In genomic region chr11:61899146-61899841, GRCh38 we compare ENCODE assay signal across 8 cellular contexts. TPM values are rescaled to one million over a fixed set of nuclear protein-coding genes. Genes with fewer than 3 reads are reported as not detected.
DNase-seq lines count a peak whose midpoint lies in the region; FAIRE-seq and TF ChIP-seq lines count a peak whose summit lies in the region.

No MANE protein-coding gene starts in this region.

- no peaks in the 10 kb centered on the region for H3K36me3 ChIP-seq in prostate gland
- H3K36me3 ChIP-seq in uterus = no peaks in the 10 kb centered on the region

- H3K27me3 ChIP-seq in prostate gland (replicated peaks; ENCODE audit: insufficient read depth) = no peaks in the 10 kb centered on the region
- no peaks in the 10 kb centered on the region for H3K27me3 ChIP-seq in uterus

- no peak for FAIRE-seq in H54 (lab: Jason Lieb, UNC)

- H3K9me3 Mint-ChIP-seq in activated naive CD4-positive, alpha-beta T cell treated with anti-CD3 and anti-CD28 coated beads, Interleukin-2, amount 10 ng/mL, durations not matched to agents 7 days and 5 days = no peaks in the 10 kb centered on the region

- H3K9me3 ChIP-seq in prostate gland (no peaks in the 10 kb centered on the region), uterus (no peaks in the 10 kb centered on the region)

- no peak overlapping the region for H3K27ac ChIP-seq in prostate gland
- peak overlapping the region; percentile 65 to 80 for H3K27ac ChIP-seq in uterus

- H3K4me3 Mint-ChIP-seq in activated naive CD4-positive, alpha-beta T cell treated with anti-CD3 and anti-CD28 coated beads, Interleukin-2, amount 10 ng/mL, durations not matched to agents 7 days and 5 days = no peak overlapping the region

- peaks cover 16% of the 10 kb centered on the region for H3K27me3 Mint-ChIP-seq in activated naive CD4-positive, alpha-beta T cell treated with anti-CD3 and anti-CD28 coated beads, Interleukin-2, amount 10 ng/mL, durations not matched to agents 7 days and 5 days

- CTCF ChIA-PET in activated naive CD4-positive, alpha-beta T cell treated with anti-CD3 and anti-CD28 coated beads, Interleukin-2, amount 10 ng/mL, durations not matched to agents 7 days and 5 days (lab: Charles Lee) = interaction anchor here (0.7 to 10.4 kb wide), 33 partner anchors 9 to 224 kb away, joined by 3 to 261 read pairs (median 4); partner anchors contain the start of gene BEST1

- intact Hi-C loops in head of caudate nucleus (cut with DNase I) = loop anchor here (2.0 kb wide), 1 partner anchor 48 kb away; no protein-coding TSS in a partner anchor
- intact Hi-C loops in prostate gland (cut with DNase I) = loop anchor here (2.0 to 5.0 kb wide), 2 partner anchors 46 to 208 kb away; no protein-coding TSS in a partner anchor
- intact Hi-C loops in uterus (cut with DNase I; ENCODE audit: low total_unique reads) = loop anchor here (5.0 to 10.0 kb wide), 3 partner anchors 48 to 183 kb away; partner anchors contain the start of genes FEN1 and TMEM258

- H3K4me1 Mint-ChIP-seq in activated naive CD4-positive, alpha-beta T cell treated with anti-CD3 and anti-CD28 coated beads, Interleukin-2, amount 10 ng/mL, durations not matched to agents 7 days and 5 days = peaks cover 6% of the 10 kb centered on the region

- DNase-seq in DMS53 treated with DMSO at 0.1 percent for 48 hours (lab: John Stamatoyannopoulos, UW; ENCODE audit: unreplicated experiment) = peak; percentile 56
- DNase-seq in H54 (ENCODE audit: insufficient read length, low spot score) = peak; percentile 95
- peak; percentile 75 for DNase-seq in NCI-H1092 treated with DMSO at 0.1 percent for 48 hours (lab: John Stamatoyannopoulos, UW)
- DNase-seq in SKM-1 (lab: John Stamatoyannopoulos, UW; ENCODE audit: unreplicated experiment) = peak; percentile 51
- peak; percentile 94 for DNase-seq in activated naive CD4-positive, alpha-beta T cell treated with anti-CD3 and anti-CD28 coated beads, Interleukin-2, amount 10 ng/mL, durations not matched to agents 7 days and 5 days
- DNase-seq in head of caudate nucleus = peak; percentile 48 to 94 (median 85)
- peak; percentile 63 for DNase-seq in prostate gland (ENCODE audit: low spot score)
- peak; percentile 84 to 86 for DNase-seq in uterus

- no peak overlapping the region for H3K4me3 ChIP-seq in prostate gland
- no peak overlapping the region for H3K4me3 ChIP-seq in uterus

- peak overlapping the region; percentile 19 for H3K27ac Mint-ChIP-seq in activated naive CD4-positive, alpha-beta T cell treated with anti-CD3 and anti-CD28 coated beads, Interleukin-2, amount 10 ng/mL, durations not matched to agents 7 days and 5 days

- TF ChIP-seq POLR2A in H54 (IDR thresholded peaks at IDR 0.05; ENCODE audit: low read depth, low read length) = no peak
- TF ChIP-seq POLR2A in prostate gland (IDR thresholded peaks at IDR 0.05) = no peak
- TF ChIP-seq POLR2A in uterus (IDR thresholded peaks at IDR 0.05) = peak in 1 of 2 donors; percentile 33

- H3K4me1 ChIP-seq in prostate gland (replicated peaks) = no peaks in the 10 kb centered on the region
- H3K4me1 ChIP-seq in uterus = no peaks in the 10 kb centered on the region

- WGBS in prostate gland = 48% methylated on average over 27 of the region's 27 CpGs

- peak; percentile 97 to 100 (median 100) for TF ChIP-seq CTCF in prostate gland (IDR thresholded peaks at IDR 0.05)
- peak; percentile 99 to 100 (median 100) for TF ChIP-seq CTCF in uterus (IDR thresholded peaks at IDR 0.05)

- H3K36me3 Mint-ChIP-seq in activated naive CD4-positive, alpha-beta T cell treated with anti-CD3 and anti-CD28 coated beads, Interleukin-2, amount 10 ng/mL, durations not matched to agents 7 days and 5 days = no peaks in the 10 kb centered on the region

RNA-seq across cellular contexts. Expression of gene FADS3, which starts 7.9 kb away (rescaled TPM):
- total RNA-seq in prostate gland (10 to 100 TPM; 18.5 to 74.9 TPM), uterus (10 to 100 TPM; 18.2 to 74.6 (median 32.0) TPM)

RNA-seq across cellular contexts. Expression of gene RAB3IL1, which starts 18.1 kb away (rescaled TPM):
- total RNA-seq in prostate gland (10 to 100 TPM in 1 of 2 donors, 1 to 10 TPM in 1; 3.5 to 53.0 TPM), uterus (10 to 100 TPM; 12.6 to 60.3 (median 26.8) TPM)

RNA-seq across cellular contexts. Expression of gene BEST1, which starts 50.9 kb away (rescaled TPM):
- 10 to 100 TPM in 1 of 2 donors, 1 to 10 TPM in 1; 1.5 to 18.0 TPM for total RNA-seq in prostate gland
- 10 to 100 TPM in 1 of 4 donors, 1 to 10 TPM in 3; 3.3 to 11.1 (median 3.9) TPM for total RNA-seq in uterus

Comparison
In these comparisons a context has a peak if more than half of its experiments do, and no peak if none do; other contexts are left out.
1. H3K27ac ChIP-seq: peak in uterus (2 of 2); none in prostate gland (0 of 2).
2. Peak in every context shown above with its lines, with median percentiles within 50 percentile points of each other: DNase-seq.